In genomic region chr15:73685981-73686380, GRCh38 we compare ENCODE assay signal across 12 cellular contexts. TPM values are rescaled to one million over a fixed set of nuclear protein-coding genes. Genes with fewer than 3 reads are reported as not detected.
DNase-seq lines count a peak whose midpoint lies in the region; ATAC-seq and TF ChIP-seq lines count a peak whose summit lies in the region.
"Had no signal": no experiment of that assay in that cellular context is flagged by ENCODE, and none has a peak within 500 bp of the region (broad histone marks: within the 10 kb centered on the region; RNA-seq: fewer than 3 reads in every experiment).

No MANE protein-coding gene starts in this region.

- POLR2A ChIA-PET in CD4-positive, alpha-beta T cell (lab: Charles Lee) = interaction anchor here (1.1 kb wide), 1 partner anchor 11 kb away, joined by 3 read pairs; no protein-coding TSS in a partner anchor

- peaks cover 66% of the 10 kb centered on the region for H3K27me3 ChIP-seq in CD4-positive, alpha-beta T cell (ENCODE audit: control insufficient read depth, insufficient read depth, low read length)
- H3K27me3 ChIP-seq in ovary (no peaks in the 10 kb centered on the region), H7 (ENCODE audit: control insufficient read depth, insufficient read depth, low read length) (no peaks in the 10 kb centered on the region)

- H3K4me1 ChIP-seq in ovary (ENCODE audit: insufficient read depth) = peaks cover 35% of the 10 kb centered on the region

- no peak for ATAC-seq in CD4-positive, alpha-beta T cell (ENCODE audit: poor library complexity)
- no peak for ATAC-seq in HG02798 (IDR thresholded peaks at IDR 0.05; ENCODE audit: poor library complexity, unreplicated experiment)

- peaks cover 5% of the 10 kb centered on the region for H3K4me1 Mint-ChIP-seq in CD4-positive, alpha-beta T cell (ENCODE audit: low read depth)

- peak overlapping the region; percentile 88 for H3K4me3 ChIP-seq in WI38 (ENCODE audit: low read depth, low read length)
- peak overlapping the region; percentile 76 for H3K4me3 ChIP-seq in fibroblast of pulmonary artery (replicated peaks; ENCODE audit: low read depth, low read length)
- H3K4me3 ChIP-seq in ovary = peak overlapping the region; percentile 73
- no peak overlapping the region; the same call in 1 of the 2 replicates for H3K4me3 ChIP-seq in H7 (ENCODE audit: insufficient read depth, low read depth, low read length)

- CTCF ChIA-PET in CD4-positive, alpha-beta T cell (lab: Charles Lee) = interaction anchor here (1.0 to 2.4 kb wide), 3 partner anchors 9 to 49 kb away, joined by 4 to 7 read pairs (median 6); no protein-coding TSS in a partner anchor

- H3K9me3 Mint-ChIP-seq in CD4-positive, alpha-beta T cell = no peaks in the 10 kb centered on the region

- WGBS in ovary, 3 donors = 70 to 80% (median 74%) methylated on average over 6 of the region's 6 CpGs

- peaks cover 64% of the 10 kb centered on the region for H3K27me3 Mint-ChIP-seq in CD4-positive, alpha-beta T cell

- TF ChIP-seq EP300 in ovary (IDR thresholded peaks at IDR 0.05) = no peak

- no peaks in the 10 kb centered on the region for H3K36me3 ChIP-seq in ovary
- H3K36me3 ChIP-seq in H7 (replicated peaks; ENCODE audit: control insufficient read depth, insufficient read depth, low read length) = no peaks in the 10 kb centered on the region; the same call in 1 of the 2 replicates

- H3K27ac Mint-ChIP-seq in CD4-positive, alpha-beta T cell = no peak overlapping the region

- H3K36me3 Mint-ChIP-seq in CD4-positive, alpha-beta T cell (ENCODE audit: low read depth) = no peaks in the 10 kb centered on the region

- peak overlapping the region; percentile 27 for H3K4me3 Mint-ChIP-seq in CD4-positive, alpha-beta T cell

- H3K27ac ChIP-seq in CD4-positive, alpha-beta T cell (ENCODE audit: low read depth, low read length) = no peak overlapping the region
- no peak overlapping the region for H3K27ac ChIP-seq in ovary

- TF ChIP-seq POLR2A in ovary (IDR thresholded peaks at IDR 0.05) = no peak

- intact Hi-C loops in CD4-positive, alpha-beta T cell (cut with DNase I, micrococcal nuclease) = no loop called here
- intact Hi-C loops in ovary (cut with DNase I) = no loop called here

- DNase-seq in CD4-positive, alpha-beta T cell = peak in 1 of 10 experiments; percentile 7
- no peak for DNase-seq in fibroblast of pulmonary artery (ENCODE audit: low read depth)
- no peak for DNase-seq in ovary
- DNase-seq in H4 (ENCODE audit: low spot score) = no peak
- no peak for DNase-seq in dedifferentiated amniotic fluid mesenchymal stem cell (ENCODE audit: extremely low spot score)
- no peak for DNase-seq in H7
- DNase-seq: DMS153, erythroblast, GOT3, NCI-H345 had no signal

- no peak for TF ChIP-seq CTCF in CD4-positive, alpha-beta T cell (IDR thresholded peaks at IDR 0.05)
- TF ChIP-seq CTCF in WI38 (IDR thresholded peaks at IDR 0.05; ENCODE audit: low read depth, low read length) = no peak
- no peak for TF ChIP-seq CTCF in fibroblast of pulmonary artery (IDR thresholded peaks at IDR 0.05; ENCODE audit: low read length, missing control alignments)
- TF ChIP-seq CTCF in ovary (IDR thresholded peaks at IDR 0.05) = no peak

- no peaks in the 10 kb centered on the region for H3K9me3 ChIP-seq in CD4-positive, alpha-beta T cell (ENCODE audit: control insufficient read depth, low read length)
- no peaks in the 10 kb centered on the region for H3K9me3 ChIP-seq in ovary

RNA-seq across cellular contexts. Expression of gene CD276, which starts 1.8 kb away (rescaled TPM):
- not detected for total RNA-seq in CD4-positive, alpha-beta T cell
- 10 to 100 TPM; 22.5 to 66.5 (median 53.7) TPM for total RNA-seq in ovary
- 10 to 100 TPM; 38.7 to 69.2 TPM for polyA plus RNA-seq in ovary
- total RNA-seq in H4 (2014; rRNA removed; shearing (Covaris generic)) = 62.2 and 80.7 TPM in 2 replicates
- 127 and 136 TPM in 2 replicates for total RNA-seq in H7 (2014; rRNA removed; shearing (Covaris generic))

RNA-seq across cellular contexts. Expression of gene NPTN, which starts 52.8 kb away (rescaled TPM):
- total RNA-seq in CD4-positive, alpha-beta T cell = 10 to 100 TPM in 1 of 2 experiments, 1 to 10 TPM in 1; 9.3 to 13.5 TPM
- 10 to 100 TPM; 39.2 to 97.7 (median 80.6) TPM for total RNA-seq in ovary
- polyA plus RNA-seq in ovary = 100 to 1,000 TPM in 1 of 2 donors, 10 to 100 TPM in 1; 93.8 to 245 TPM
- total RNA-seq in H4 (2014; rRNA removed; shearing (Covaris generic)) = 178 and 199 TPM in 2 replicates
- total RNA-seq in H7 (2014; rRNA removed; shearing (Covaris generic)) = 72.9 and 85.4 TPM in 2 replicates

Comparison
In these comparisons a context has a peak if more than half of its experiments do, and no peak if none do; other contexts are left out.
1. RNA of gene CD276, which starts 1.8 kb away (total RNA-seq): 127 to 136 TPM in H7, 62.2 to 80.7 TPM in H4 and 22.5 to 66.5 TPM in ovary; not detected in CD4-positive, alpha-beta T cell; every median in the first group is over 10 times any median in the second.